Comparison of ENCODE assay signal across 11 cellular contexts in the genomic region with DNA sequence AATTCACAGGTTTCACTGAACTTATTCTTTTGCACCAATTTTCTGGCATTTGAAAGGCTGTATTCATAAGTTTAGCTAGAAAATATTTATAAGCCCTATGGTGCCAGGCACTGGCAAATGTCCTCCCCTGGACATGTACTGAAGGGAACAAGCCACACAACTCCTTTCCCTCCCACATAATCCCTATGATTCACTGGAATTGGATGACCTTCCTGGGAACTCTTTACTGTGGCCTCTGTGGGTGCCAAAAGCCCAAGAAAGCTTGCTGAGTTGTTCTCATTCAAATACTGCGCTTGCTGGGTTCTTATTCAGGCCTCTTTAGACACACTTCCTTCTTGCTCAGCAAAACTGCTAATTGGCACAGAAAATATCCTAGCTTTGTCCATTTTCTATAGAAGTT.
DNase-seq lines count a peak whose midpoint lies in the region; ATAC-seq and TF ChIP-seq lines count a peak whose summit lies in the region.
"Had no signal": no experiment of that assay in that cellular context is flagged by ENCODE, and none has a peak within 500 bp of the region (broad histone marks: within the 10 kb centered on the region; RNA-seq: fewer than 3 reads in every experiment).

No MANE protein-coding gene starts in this region.

- peak; percentile 55 for ATAC-seq in thoracic aorta (ENCODE audit: insufficient number of reproducible peaks, low FRiP score, low read depth)
- ATAC-seq in left colon = no peak

- H3K9me3 ChIP-seq in thoracic aorta = no peaks in the 10 kb centered on the region

- no peak overlapping the region for H3K27ac ChIP-seq in thoracic aorta

- peak overlapping the region; percentile 75 for H3K27ac Mint-ChIP-seq in HFFc6

- no peak overlapping the region for H3K4me3 Mint-ChIP-seq in HFFc6

- peaks cover 42% of the 10 kb centered on the region for H3K4me1 Mint-ChIP-seq in HFFc6 (ENCODE audit: low read depth)

- peaks cover 30% of the 10 kb centered on the region for H3K36me3 Mint-ChIP-seq in HFFc6 (ENCODE audit: low read depth)

- intact Hi-C loops in left colon (cut with DNase I, micrococcal nuclease) = no loop called here

- DNase-seq in HFFc6 (peak; percentile 45), astrocyte of the cerebellum (ENCODE audit: low read depth) (peak; percentile 84), hepatic stellate cell (ENCODE audit: low spot score) (peak; percentile 14), thoracic aorta (ENCODE audit: low spot score) (no peak), germinal center (ENCODE audit: low spot score) (no peak), left colon (no peak), HuH-7.5 (ENCODE audit: low spot score) (no peak)
- DNase-seq: activated CD8-positive, alpha-beta memory T cell treated with anti-CD3 and anti-CD28 coated beads, Interleukin-2, amount 50 U/mL, for 4 hours; islet precursor cell; KG1; NCI-H748 treated with DMSO at 0.1 percent for 48 hours had no signal

- H3K4me3 ChIP-seq in astrocyte of the cerebellum (ENCODE audit: low read depth, low read length) (no peak overlapping the region), thoracic aorta (no peak overlapping the region)

- H3K4me1 ChIP-seq in thoracic aorta (ENCODE audit: control insufficient read depth in 1 of 2, low read depth in 2 of 2) = peaks cover 3 to 16% of the 10 kb centered on the region in 2 donors

- H3K36me3 ChIP-seq in thoracic aorta = no peaks in the 10 kb centered on the region

- no peaks in the 10 kb centered on the region for H3K27me3 Mint-ChIP-seq in HFFc6 (ENCODE audit: insufficient read depth)

- peaks cover 21% of the 10 kb centered on the region for H3K9me3 Mint-ChIP-seq in HFFc6

- in situ Hi-C loops in astrocyte of the cerebellum (cut with HindIII; ENCODE audit: low sequenced_read_pairs) = no loop called here

- TF ChIP-seq CTCF in HFFc6 (IDR thresholded peaks at IDR 0.05) = no peak
- TF ChIP-seq CTCF in astrocyte of the cerebellum (IDR thresholded peaks at IDR 0.05; ENCODE audit: low read depth, low read length, missing control alignments) = no peak
- no peak for TF ChIP-seq CTCF in thoracic aorta (IDR thresholded peaks at IDR 0.05)

- no peaks in the 10 kb centered on the region for H3K27me3 ChIP-seq in thoracic aorta (replicated peaks; ENCODE audit: insufficient read depth)

Comparison
In these comparisons a context has a peak if more than half of its experiments do, and no peak if none do; other contexts are left out.
1. DNase-seq: peak in HFFc6 (single experiment), astrocyte of the cerebellum (single experiment) and hepatic stellate cell (single experiment); none in thoracic aorta (single experiment), germinal center (single experiment), left colon (0 of 2) and HuH-7.5 (single experiment).